Comparison of ENCODE assay signal across 25 cellular contexts in genomic region chr2:217703102-217703501, GRCh38.
"Had no signal": no experiment of that assay in that cellular context is flagged by ENCODE, and none has a peak within 500 bp of the region (broad histone marks: within the 10 kb centered on the region; RNA-seq: fewer than 3 reads in every experiment).

No MANE protein-coding gene starts in this region.

- H3K4me1 ChIP-seq: left lung, neural progenitor cell had no signal

- H3K4me3 ChIP-seq: hepatocyte, left lung, neural progenitor cell, sigmoid colon, smooth muscle cell, thoracic aorta had no signal

- H3K9me3 ChIP-seq: left lung, sigmoid colon, thoracic aorta had no signal

- DNase-seq: activated CD4-positive, alpha-beta T cell treated with anti-CD3 and anti-CD28 coated beads for 36 hours; activated CD4-positive, alpha-beta T cell treated with anti-CD3 and anti-CD28 coated beads, Interleukin-2, amount 50 U/mL, for 48 hours; activated CD8-positive, alpha-beta memory T cell treated with anti-CD3 and anti-CD28 coated beads, Interleukin-2, amount 50 U/mL, for 48 hours; activated effector memory CD4-positive, alpha-beta T cell treated with Interleukin-2 at 50 U/mL for 16 hours; activated naive CD4-positive, alpha-beta T cell treated with anti-CD3 and anti-CD28 coated beads for 36 hours; activated T-cell treated with anti-CD3 and anti-CD28 coated beads, Interleukin-2, amount 50 U/mL, for 48 hours; amygdala; effector CD8-positive, alpha-beta T cell; erythroblast; foreskin melanocyte; immature natural killer cell; kidney glomerular epithelial cell; left lung; naive thymus-derived CD8-positive, alpha-beta T cell; retina; sigmoid colon; stimulated activated CD4-positive, alpha-beta T cell treated with anti-CD3 and anti-CD28 coated beads, Interleukin-15, amount 100 ng/mL, for 24 hours; T-helper 1 cell; T-helper 9 cell had no signal

- H3K27me3 ChIP-seq: hepatocyte, left lung, neural progenitor cell, sigmoid colon had no signal

- ATAC-seq: activated CD4-positive, alpha-beta T cell treated with anti-CD3 and anti-CD28 coated beads for 36 hours; left lung; naive thymus-derived CD8-positive, alpha-beta T cell; stimulated activated memory B cell treated with anti-CD40 and anti-IgM and Interleukin-4, amounts not matched to agents 10 μg/mL and 1 μg/mL and 100 μg/mL, for 72 hours; WTC11 had no signal

- H3K36me3 ChIP-seq: left lung, neural progenitor cell, sigmoid colon, thoracic aorta had no signal

- H3K27ac ChIP-seq: hepatocyte, left lung, neural progenitor cell, sigmoid colon had no signal
